ENCODE assay signal across 1 cellular context in genomic region chr11:62616957-62617356, GRCh38. TPM values are rescaled to one million over a fixed set of nuclear protein-coding genes. Genes with fewer than 3 reads are reported as not detected.
"Had no signal": no experiment of that assay in that cellular context is flagged by ENCODE, and none has a peak within 500 bp of the region (broad histone marks: within the 10 kb centered on the region; RNA-seq: fewer than 3 reads in every experiment).

No MANE protein-coding gene starts in this region.

RNA-seq across cellular contexts. Expression of gene ROM1, which starts 3.9 kb away (rescaled TPM):
- total RNA-seq: ascending aorta had no signal
